8 cellular contexts compared by ENCODE assay signal in genomic region chr2:24926602-24927252, GRCh38. TPM values are rescaled to one million over a fixed set of nuclear protein-coding genes. Genes with fewer than 3 reads are reported as not detected.
DNase-seq lines count a peak whose midpoint lies in the region; ATAC-seq and TF ChIP-seq lines count a peak whose summit lies in the region.

No MANE protein-coding gene starts in this region.

- intact Hi-C loops in CD4-positive, alpha-beta memory T cell (cut with micrococcal nuclease) = no loop called here
- intact Hi-C loops in ovary (cut with DNase I) = no loop called here

- H3K36me3 Mint-ChIP-seq in CD4-positive, alpha-beta memory T cell = no peaks in the 10 kb centered on the region
- no peaks in the 10 kb centered on the region for H3K36me3 Mint-ChIP-seq in activated CD4-positive, alpha-beta T cell treated with anti-CD3 and anti-CD28 coated beads, Interleukin-2, amount 10 ng/mL, durations not matched to agents 7 days and 5 days (ENCODE audit: low read depth)

- H3K36me3 ChIP-seq in CD4-positive, alpha-beta memory T cell (ENCODE audit: insufficient read depth, low read length) = no peaks in the 10 kb centered on the region
- H3K36me3 ChIP-seq in ovary = no peaks in the 10 kb centered on the region

- POLR2A ChIA-PET in CD4-positive, alpha-beta memory T cell (lab: Charles Lee; ENCODE audit: partially characterized antibody) = interaction anchor here (0.7 to 1.3 kb wide), 4 partner anchors 11 to 115 kb away, joined by 3 to 5 read pairs (median 4); partner anchors contain the start of gene EFR3B
- POLR2A ChIA-PET in activated CD4-positive, alpha-beta T cell treated with anti-CD3 and anti-CD28 coated beads, Interleukin-2, amount 10 ng/mL, durations not matched to agents 7 days and 5 days (lab: Charles Lee) = interaction anchor here (0.7 kb wide), 1 partner anchor 459 kb away, joined by 3 read pairs; no protein-coding TSS in a partner anchor
- POLR2A ChIA-PET in GM10248 (lab: Yijun Ruan, JAX) = no interaction called here

- peaks cover 18% of the 10 kb centered on the region for H3K4me1 ChIP-seq in CD4-positive, alpha-beta memory T cell (ENCODE audit: insufficient read depth, low read length)
- H3K4me1 ChIP-seq in ovary (ENCODE audit: insufficient read depth) = peaks cover 2% of the 10 kb centered on the region

- peak overlapping the region in 3 of 8 donors; percentile 67 to 77 (median 71) for H3K4me3 Mint-ChIP-seq in CD4-positive, alpha-beta memory T cell
- no peak overlapping the region for H3K4me3 Mint-ChIP-seq in activated CD4-positive, alpha-beta T cell treated with anti-CD3 and anti-CD28 coated beads, Interleukin-2, amount 10 ng/mL, durations not matched to agents 7 days and 5 days

- peaks cover 0 to 12% (median 3%) of the 10 kb centered on the region in 4 donors for H3K4me1 Mint-ChIP-seq in CD4-positive, alpha-beta memory T cell
- peaks cover 6% of the 10 kb centered on the region for H3K4me1 Mint-ChIP-seq in activated CD4-positive, alpha-beta T cell treated with anti-CD3 and anti-CD28 coated beads, Interleukin-2, amount 10 ng/mL, durations not matched to agents 7 days and 5 days

- CTCF ChIA-PET in CD4-positive, alpha-beta memory T cell (lab: Charles Lee; ENCODE audit: partially characterized antibody) = no interaction called here
- CTCF ChIA-PET in activated CD4-positive, alpha-beta T cell treated with anti-CD3 and anti-CD28 coated beads, Interleukin-2, amount 10 ng/mL, durations not matched to agents 7 days and 5 days (lab: Charles Lee) = interaction anchor here (1.5 kb wide), 1 partner anchor 19 kb away, joined by 3 read pairs; no protein-coding TSS in a partner anchor
- CTCF ChIA-PET in GM10248 (lab: Yijun Ruan, JAX) = interaction anchor here (0.7 to 1.1 kb wide), 2 partner anchors 9 to 17 kb away, joined by 3 to 4 read pairs; no protein-coding TSS in a partner anchor

- H3K9me3 ChIP-seq in CD4-positive, alpha-beta memory T cell (ENCODE audit: control insufficient read depth in 1 of 2, low read length in 2 of 2) = no peaks in the 10 kb centered on the region
- no peaks in the 10 kb centered on the region for H3K9me3 ChIP-seq in ovary

- DNase-seq in CD4-positive, alpha-beta memory T cell = peak; percentile 11 to 50 (median 22)
- DNase-seq in activated CD4-positive, alpha-beta T cell treated with anti-CD3 and anti-CD28 coated beads, Interleukin-2, amount 10 ng/mL, durations not matched to agents 7 days and 5 days = peak; percentile 14
- DNase-seq in fibroblast of gingiva (ENCODE audit: low read depth) (peak; percentile 54), ovary (peak; percentile 77 to 86 (median 84)), GM10248 (ENCODE audit: extremely low spot score) (no peak), NAMALWA (ENCODE audit: low spot score) (no peak)

- H3K9me3 Mint-ChIP-seq in CD4-positive, alpha-beta memory T cell = no peaks in the 10 kb centered on the region
- H3K9me3 Mint-ChIP-seq in activated CD4-positive, alpha-beta T cell treated with anti-CD3 and anti-CD28 coated beads, Interleukin-2, amount 10 ng/mL, durations not matched to agents 7 days and 5 days = no peaks in the 10 kb centered on the region

- H3K4me3 ChIP-seq in CD4-positive, alpha-beta memory T cell (ENCODE audit: low read length in 2 of 2) = peak overlapping the region in 1 of 2 donors; percentile 13
- peak overlapping the region; percentile 19 for H3K4me3 ChIP-seq in ovary

- H3K27ac ChIP-seq in CD4-positive, alpha-beta memory T cell (ENCODE audit: low read depth, low read length) = no peak overlapping the region
- H3K27ac ChIP-seq in ovary = peak overlapping the region; percentile 49 to 71

- no peak for TF ChIP-seq EP300 in ovary (IDR thresholded peaks at IDR 0.05)

- TF ChIP-seq POLR2A in ovary (IDR thresholded peaks at IDR 0.05) = peak; percentile 13

- no peaks in the 10 kb centered on the region for H3K27me3 ChIP-seq in CD4-positive, alpha-beta memory T cell (ENCODE audit: insufficient read depth, low read length)
- H3K27me3 ChIP-seq in ovary = no peaks in the 10 kb centered on the region

- no peak for ATAC-seq in GM21447 (IDR thresholded peaks at IDR 0.05; ENCODE audit: unreplicated experiment)
- no peak for ATAC-seq in HG02623 (IDR thresholded peaks at IDR 0.05; ENCODE audit: unreplicated experiment)

- TF ChIP-seq CTCF in ovary (IDR thresholded peaks at IDR 0.05) (peak in 1 of 3 donors; percentile 17), GM10248 (IDR thresholded peaks at IDR 0.05; ENCODE audit: control extremely low read depth, extremely low read depth, low read depth, missing control alignments) (no peak)

- peak overlapping the region in 5 of 7 donors; percentile 34 to 90 (median 42) for H3K27ac Mint-ChIP-seq in CD4-positive, alpha-beta memory T cell
- H3K27ac Mint-ChIP-seq in activated CD4-positive, alpha-beta T cell treated with anti-CD3 and anti-CD28 coated beads, Interleukin-2, amount 10 ng/mL, durations not matched to agents 7 days and 5 days = no peak overlapping the region

- WGBS in ovary, 3 donors = 14 to 27% (median 17%) methylated on average over 25 to 33 of the region's 33 CpGs

- H3K27me3 Mint-ChIP-seq in CD4-positive, alpha-beta memory T cell = no peaks in the 10 kb centered on the region
- no peaks in the 10 kb centered on the region for H3K27me3 Mint-ChIP-seq in activated CD4-positive, alpha-beta T cell treated with anti-CD3 and anti-CD28 coated beads, Interleukin-2, amount 10 ng/mL, durations not matched to agents 7 days and 5 days

RNA-seq across cellular contexts. Expression of gene ADCY3, which starts 6.7 kb away (rescaled TPM):
- total RNA-seq in CD4-positive, alpha-beta memory T cell = 10 to 100 TPM; 14.7 to 14.9 TPM
- polyA plus RNA-seq in CD4-positive, alpha-beta memory T cell = 10 to 100 TPM in 1 of 2 donors, 1 to 10 TPM in 1; 9.2 to 15.0 TPM
- 10 to 100 TPM; 60.8 to 67.2 TPM for total RNA-seq in activated CD4-positive, alpha-beta T cell treated with anti-CD3 and anti-CD28 coated beads, Interleukin-2, amount 10 ng/mL, durations not matched to agents 7 days and 5 days
- total RNA-seq in ovary = 100 to 1,000 TPM in 3 of 7 donors, 10 to 100 TPM in 4; 27.1 to 150 (median 97.4) TPM
- 100 to 1,000 TPM in 1 of 2 donors, 10 to 100 TPM in 1; 65.1 to 104 TPM for polyA plus RNA-seq in ovary

RNA-seq across cellular contexts. Expression of gene DNAJC27, which starts 45.0 kb away (rescaled TPM):
- total RNA-seq in CD4-positive, alpha-beta memory T cell = 10 to 100 TPM; 13.2 to 14.2 TPM
- 1 to 10 TPM; 3.1 to 3.8 TPM for polyA plus RNA-seq in CD4-positive, alpha-beta memory T cell
- total RNA-seq in activated CD4-positive, alpha-beta T cell treated with anti-CD3 and anti-CD28 coated beads, Interleukin-2, amount 10 ng/mL, durations not matched to agents 7 days and 5 days = 1 to 10 TPM; 6.0 to 7.7 TPM
- total RNA-seq in ovary = 10 to 100 TPM; 10.2 to 17.6 (median 13.5) TPM
- polyA plus RNA-seq in ovary = 1 to 10 TPM; 6.0 to 8.7 TPM

Comparison
In these comparisons a context has a peak if more than half of its experiments do, and no peak if none do; other contexts are left out.
1. DNase-seq: peak in CD4-positive, alpha-beta memory T cell (5 of 5), activated CD4-positive, alpha-beta T cell treated with anti-CD3 and anti-CD28 coated beads, Interleukin-2, amount 10 ng/mL, durations not matched to agents 7 days and 5 days (single experiment), fibroblast of gingiva (single experiment) and ovary (5 of 5); none in GM10248 (single experiment) and NAMALWA (single experiment).